15 cellular contexts compared by ENCODE assay signal in genomic region chr2:8438996-8439395, GRCh38.
A peak's percentile ranks its signal among the peaks of the same experiment; 100 is the strongest.
DNase-seq lines count a peak whose midpoint lies in the region; ATAC-seq and TF ChIP-seq lines count a peak whose summit lies in the region.
"Had no signal": no experiment of that assay in that cellular context is flagged by ENCODE, and none has a peak within 500 bp of the region (broad histone marks: within the 10 kb centered on the region; RNA-seq: fewer than 3 reads in every experiment).

No MANE protein-coding gene starts in this region.

- H3K27me3 ChIP-seq in right atrium auricular region, result no peaks in the 10 kb centered on the region
- H3K27me3 ChIP-seq in sigmoid colon, result no peaks in the 10 kb centered on the region

- no peak for ATAC-seq in GM18517 (IDR thresholded peaks at IDR 0.05; ENCODE audit: unreplicated experiment)
- ATAC-seq: A549 had no signal

- intact Hi-C loops in sigmoid colon (cut with DNase I), result no loop called here

- TF ChIP-seq CTCF in right atrium auricular region (IDR thresholded peaks at IDR 0.05) (no peak), sigmoid colon (IDR thresholded peaks at IDR 0.05) (no peak)

- H3K27ac ChIP-seq in right atrium auricular region (peak overlapping the region in 1 of 2 donors; percentile 61), sigmoid colon (no peak overlapping the region)
- H3K27ac ChIP-seq: A549, C4-2B had no signal

- H3K4me3 ChIP-seq in right atrium auricular region (no peak overlapping the region), sigmoid colon (no peak overlapping the region)
- H3K4me3 ChIP-seq: A549 had no signal

- H3K36me3 ChIP-seq in right atrium auricular region (no peaks in the 10 kb centered on the region), sigmoid colon (no peaks in the 10 kb centered on the region)

- H3K4me1 ChIP-seq in right atrium auricular region (peaks cover 0 to 22% of the 10 kb centered on the region in 2 donors), sigmoid colon (peaks cover 0 to 15% (median 12%) of the 10 kb centered on the region in 4 donors)
- H3K4me1 ChIP-seq: A549 had no signal

- H3K9me3 ChIP-seq in right atrium auricular region (no peaks in the 10 kb centered on the region), sigmoid colon (no peaks in the 10 kb centered on the region)
- H3K9me3 ChIP-seq: A549 had no signal

- DNase-seq in NCI-H345 (lab: John Stamatoyannopoulos, UW), result peak; percentile 18
- DNase-seq in NCI-H345 treated with DMSO at 0.1 percent for 48 hours (lab: John Stamatoyannopoulos, UW; ENCODE audit: unreplicated experiment), result no peak
- DNase-seq in NCI-H2029 treated with DMSO at 0.1 percent for 48 hours (lab: John Stamatoyannopoulos, UW), result peak; percentile 83
- DNase-seq in right atrium auricular region (ENCODE audit: low spot score), result peak; percentile 56
- peak; percentile 27 for DNase-seq in sigmoid colon
- no peak for DNase-seq in DMS79 (lab: John Stamatoyannopoulos, UW)
- no peak for DNase-seq in stimulated activated naive CD4-positive, alpha-beta T cell (lab: John Stamatoyannopoulos, UW)
- DNase-seq: activated CD4-positive, alpha-beta T cell treated with anti-CD3 and anti-CD28 coated beads for 1 hour; NCI-H1930; NCI-H524; nephron progenitor cell; stimulated activated CD8-positive, alpha-beta memory T cell treated with anti-CD3 and anti-CD28 coated beads, Interleukin-4, amount 100 ng/mL, for 48 hours had no signal

- no peak for TF ChIP-seq POLR2A in sigmoid colon (IDR thresholded peaks at IDR 0.05)

- WGBS in sigmoid colon, 2 donors, result 44 to 83% methylated on average over 7 of the region's 7 CpGs

- no peak for TF ChIP-seq EP300 in sigmoid colon (IDR thresholded peaks at IDR 0.05)

Comparison
In these comparisons a context has a peak if more than half of its experiments do, and no peak if none do; other contexts are left out.
1. DNase-seq: peak in NCI-H345 (single experiment), NCI-H2029 treated with DMSO at 0.1 percent for 48 hours (single experiment), right atrium auricular region (single experiment) and sigmoid colon (single experiment); none in NCI-H345 treated with DMSO at 0.1 percent for 48 hours (single experiment), DMS79 (single experiment) and stimulated activated naive CD4-positive, alpha-beta T cell (0 of 6).